11 cellular contexts compared by ENCODE assay signal in the genomic region with DNA sequence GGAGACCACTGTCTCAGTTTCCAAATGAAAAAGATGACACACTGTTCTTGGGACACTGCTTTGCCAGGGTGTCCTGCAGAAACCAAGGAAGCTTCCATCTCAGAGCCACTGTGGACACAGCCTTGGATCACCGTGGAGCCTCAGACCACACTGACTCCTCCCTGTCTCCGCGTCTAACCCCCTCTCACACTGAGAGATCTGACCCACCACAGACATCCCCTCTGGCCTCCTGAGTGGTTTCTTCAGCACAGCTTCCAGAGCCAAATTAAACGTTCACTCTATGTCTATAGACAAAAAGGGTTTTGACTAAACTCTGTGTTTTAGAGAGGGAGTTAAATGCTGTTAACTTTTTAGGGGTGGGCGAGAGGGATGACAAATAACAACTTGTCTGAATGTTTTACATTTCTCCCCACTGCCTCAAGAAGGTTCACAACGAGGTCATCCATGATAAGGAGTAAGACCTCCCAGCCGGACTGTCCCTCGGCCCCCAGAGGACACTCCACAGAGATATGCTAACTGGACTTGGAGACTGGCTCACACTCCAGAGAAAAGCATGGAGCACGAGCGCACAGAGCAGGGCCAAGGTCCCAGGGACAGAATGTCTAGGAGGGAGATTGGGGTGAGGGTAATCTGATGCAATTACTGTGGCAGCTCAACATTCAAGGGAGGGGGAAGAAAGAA.
DNase-seq lines count a peak whose midpoint lies in the region; ATAC-seq, FAIRE-seq and TF ChIP-seq lines count a peak whose summit lies in the region.
"Had no signal": no experiment of that assay in that cellular context is flagged by ENCODE, and none has a peak within 500 bp of the region (broad histone marks: within the 10 kb centered on the region; RNA-seq: fewer than 3 reads in every experiment).

No MANE protein-coding gene starts in this region.

- no peaks in the 10 kb centered on the region for H3K36me3 Mint-ChIP-seq in nephron (ENCODE audit: low read depth)

- H3K4me3 ChIP-seq in fibroblast of villous mesenchyme (ENCODE audit: low read depth, low read length) (no peak overlapping the region), urinary bladder (ENCODE audit: low read depth, low read length) (no peak overlapping the region)

- 32% methylated on average over 10 of the region's 10 CpGs for WGBS in urinary bladder

- TF ChIP-seq CTCF in fibroblast of villous mesenchyme (IDR thresholded peaks at IDR 0.05; ENCODE audit: insufficient read depth, low read depth, low read length) (no peak), nephron (IDR thresholded peaks at IDR 0.05; ENCODE audit: unreplicated experiment in 3 of 3) (no peak)

- no peaks in the 10 kb centered on the region for H3K9me3 Mint-ChIP-seq in nephron

- peaks cover 4% of the 10 kb centered on the region for H3K27me3 Mint-ChIP-seq in nephron (ENCODE audit: low read depth)

- peak overlapping the region; percentile 28 to 75 (median 72) for H3K4me3 Mint-ChIP-seq in nephron

- peak overlapping the region; percentile 27 for H3K27ac ChIP-seq in urinary bladder (ENCODE audit: low read depth)

- peak; percentile 88 for DNase-seq in fibroblast of villous mesenchyme (ENCODE audit: low read depth)
- DNase-seq in stimulated activated CD4-positive, alpha-beta T cell treated with anti-CD3 and anti-CD28 coated beads, Interleukin-1b, Interleukin-23, amount 100 ng/mL, for 48 hours, result no peak
- no peak for DNase-seq in NCI-H1930 (lab: John Stamatoyannopoulos, UW)
- DNase-seq: DMS53; NCI-H187; stimulated activated naive CD8-positive, alpha-beta T cell treated with anti-CD3 and anti-CD28 coated beads, Interleukin-15, Interleukin-2, amounts not matched to agents 100 U/mL and 50 U/mL, for 24 hours had no signal

- H3K36me3 ChIP-seq in urinary bladder (ENCODE audit: insufficient read depth), result no peaks in the 10 kb centered on the region

- peak; percentile 78 for FAIRE-seq in TTC549 (lab: Jason Lieb, UNC)

- peaks cover 95% of the 10 kb centered on the region for H3K4me1 Mint-ChIP-seq in nephron

- no peak for ATAC-seq in HG02763 (IDR thresholded peaks at IDR 0.05; ENCODE audit: unreplicated experiment)
- ATAC-seq: PC-3; stimulated activated naive CD8-positive, alpha-beta T cell treated with anti-CD3 and anti-CD28 coated beads, Interleukin-15, Interleukin-2, amounts not matched to agents 100 U/mL and 50 U/mL, for 24 hours had no signal

- no peaks in the 10 kb centered on the region for H3K4me1 ChIP-seq in urinary bladder (ENCODE audit: insufficient read depth)

- H3K27ac Mint-ChIP-seq in nephron, result peak overlapping the region; percentile 96 to 99 (median 98)
